In genomic region chr14:20611277-20611676, GRCh38 we compare ENCODE assay signal across 2 cellular contexts.
TF ChIP-seq lines count a peak whose summit lies in the region.

No MANE protein-coding gene starts in this region.

TF ChIP-seq in HepG2, 621 proteins besides CTCF, POLR2A, EP300 and RAD21:
- TF ChIP-seq, protein P1, sequence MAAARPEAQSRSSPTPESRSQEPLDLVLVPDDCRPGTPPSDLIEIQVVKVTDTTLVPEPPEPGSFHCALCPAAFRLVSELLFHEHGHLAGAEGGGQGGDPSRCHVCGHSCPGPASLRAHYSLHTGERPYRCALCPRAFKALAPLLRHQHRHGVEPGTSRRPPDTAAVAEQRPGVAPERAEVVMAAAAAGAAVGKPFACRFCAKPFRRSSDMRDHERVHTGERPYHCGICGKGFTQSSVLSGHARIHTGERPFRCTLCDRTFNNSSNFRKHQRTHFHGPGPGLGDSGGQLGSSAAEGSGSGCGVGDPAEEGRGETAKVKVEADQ (CRISPR knock-in tag; IDR thresholded peaks at IDR 0.05; ENCODE audit: borderline replicate concordance), result no peak
- TF ChIP-seq CCDC6 (CRISPR knock-in tag; IDR thresholded peaks at IDR 0.05) (no peak), ZNF776 (CRISPR knock-in tag; IDR thresholded peaks at IDR 0.05) (no peak), KLF15 (CRISPR knock-in tag; IDR thresholded peaks at IDR 0.05; ENCODE audit: borderline replicate concordance) (no peak), CC2D1A (CRISPR knock-in tag; IDR thresholded peaks at IDR 0.05) (no peak), RXRA (CRISPR knock-in tag; IDR thresholded peaks at IDR 0.05) (no peak), NRL (CRISPR knock-in tag; IDR thresholded peaks at IDR 0.05; ENCODE audit: borderline replicate concordance) (no peak)
- TF ChIP-seq, protein P2, sequence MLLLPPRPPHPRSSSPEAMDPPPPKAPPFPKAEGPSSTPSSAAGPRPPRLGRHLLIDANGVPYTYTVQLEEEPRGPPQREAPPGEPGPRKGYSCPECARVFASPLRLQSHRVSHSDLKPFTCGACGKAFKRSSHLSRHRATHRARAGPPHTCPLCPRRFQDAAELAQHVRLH (CRISPR knock-in tag; IDR thresholded peaks at IDR 0.05; ENCODE audit: borderline replicate concordance, low read depth), result no peak

TF ChIP-seq in K562, 482 proteins besides CTCF, POLR2A, EP300 and RAD21:
- no peak for TF ChIP-seq HSF4 (CRISPR knock-in tag; IDR thresholded peaks at IDR 0.05; ENCODE audit: borderline replicate concordance)
